ENCODE assay signal across 19 cellular contexts in the genomic region with DNA sequence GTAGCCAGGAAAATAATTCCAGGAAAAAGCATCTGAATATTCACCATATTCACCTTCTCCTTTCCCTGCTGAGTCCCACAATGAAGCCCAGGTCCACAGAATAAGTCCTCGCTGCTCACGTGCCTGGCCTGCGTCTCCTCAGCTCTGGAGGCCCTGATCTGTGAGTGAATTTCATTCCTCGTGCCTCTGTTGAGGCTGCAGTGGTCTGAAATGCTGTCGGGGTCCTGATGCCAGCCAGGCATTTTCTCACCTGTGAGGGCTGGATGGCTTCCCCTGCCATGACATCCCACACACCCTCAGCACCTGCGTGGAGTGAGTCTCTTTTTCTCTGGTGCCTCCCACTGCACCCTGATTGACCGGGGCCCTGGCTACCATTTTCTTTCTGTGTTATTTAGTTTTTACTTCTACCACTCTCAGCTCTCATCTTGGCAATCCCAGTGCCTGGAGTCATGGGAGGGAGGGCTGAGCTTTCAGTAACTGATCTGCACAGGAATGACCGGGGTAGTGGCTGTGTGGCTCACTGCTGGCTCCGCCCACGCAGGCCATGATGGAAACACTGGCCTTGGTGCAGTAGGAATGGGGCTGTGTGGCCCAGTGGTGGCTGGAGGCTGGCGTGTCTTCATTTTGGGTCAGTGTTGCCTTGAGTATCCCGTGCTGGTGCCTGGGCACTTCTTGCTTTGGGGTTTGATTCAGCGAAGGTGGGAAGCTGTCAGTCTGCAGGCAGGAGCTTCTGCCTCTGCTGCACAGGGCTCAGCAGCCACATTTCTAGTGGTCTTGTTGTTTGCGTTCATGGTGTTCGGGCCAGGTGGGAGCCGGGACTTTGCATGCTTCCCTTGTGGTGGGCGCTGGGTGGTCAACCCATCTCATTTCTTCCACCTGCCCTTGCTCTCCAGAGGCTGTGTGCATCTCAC.
A peak's percentile ranks its signal among the peaks of the same experiment; 100 is the strongest.
DNase-seq lines count a peak whose midpoint lies in the region; ATAC-seq, FAIRE-seq and TF ChIP-seq lines count a peak whose summit lies in the region.
"Had no signal": no experiment of that assay in that cellular context is flagged by ENCODE, and none has a peak within 500 bp of the region (broad histone marks: within the 10 kb centered on the region; RNA-seq: fewer than 3 reads in every experiment).

No MANE protein-coding gene starts in this region.

- TF ChIP-seq POLR2A in K562 (conservative IDR thresholded peaks at IDR 0.05), result no peak

- H3K27me3 ChIP-seq in K562 (ENCODE audit: control insufficient read depth in 2 of 2, insufficient read depth in 2 of 2, low read length in 2 of 2), result peaks cover 0 to 20% of the 10 kb centered on the region in 2 experiments; a peak in 2 of 5 replicates
- H3K27me3 ChIP-seq: BLaER1 treated with 17β-estradiol and CSF1 and Interleukin-3, amounts not matched to agents 10 nM and 100 nM had no signal

- BruUV-seq in K562 (replicated peaks; lab: Mats Ljungman, UMichigan) (no TSS peak), OCI-LY7 (replicated peaks; lab: Mats Ljungman, UMichigan) (no TSS peak)

- no peaks in the 10 kb centered on the region for H3K27me3 Mint-ChIP-seq in osteocyte (ENCODE audit: unreplicated experiment)
- H3K27me3 Mint-ChIP-seq in type B pancreatic cell, result no peaks in the 10 kb centered on the region
- H3K27me3 Mint-ChIP-seq: CD8-positive, alpha-beta memory T cell had no signal

- H4K20me1 ChIP-seq in K562 (replicated peaks; ENCODE audit: control insufficient read depth, insufficient read depth, low read length), result no peaks in the 10 kb centered on the region
- no peaks in the 10 kb centered on the region for H4K20me1 ChIP-seq in OCI-LY7 (ENCODE audit: insufficient read depth, low read length)
- H4K20me1 ChIP-seq: BLaER1 treated with 17β-estradiol and CSF1 and Interleukin-3, amounts not matched to agents 10 nM and 100 nM had no signal

- POLR2A ChIA-PET in K562 (lab: Yijun Ruan, JAX) (no interaction called here), OCI-LY7 (lab: Charles Lee) (no interaction called here)

- no peak for TF ChIP-seq RAD21 in K562 (CRISPR knock-in tag; conservative IDR thresholded peaks at IDR 0.05 in 1 of 2, IDR thresholded peaks at IDR 0.05 in 1 of 2)

- H3K4me1 Mint-ChIP-seq in osteocyte (ENCODE audit: unreplicated experiment), result no peaks in the 10 kb centered on the region
- H3K4me1 Mint-ChIP-seq in type B pancreatic cell (ENCODE audit: unreplicated experiment), result no peaks in the 10 kb centered on the region
- H3K4me1 Mint-ChIP-seq: B cell; CD8-positive, alpha-beta memory T cell; GM23338 had no signal

- TF ChIP-seq EP300 in K562 (IDR thresholded peaks at IDR 0.05; ENCODE audit: low read length), result no peak

- TF ChIP-seq CTCF in K562 (IDR thresholded peaks at IDR 0.05 in 2 of 3, conservative IDR thresholded peaks at IDR 0.05 in 1 of 3; ENCODE audit: insufficient read depth in 2 of 3, low read depth in 1 of 3, low read length in 3 of 3) (no peak), osteocyte (IDR thresholded peaks at IDR 0.05) (no peak), type B pancreatic cell (conservative IDR thresholded peaks at IDR 0.05) (no peak), OCI-LY7 (conservative IDR thresholded peaks at IDR 0.05; ENCODE audit: low read length) (no peak)

- no peaks in the 10 kb centered on the region for H3K79me2 ChIP-seq in K562 (ENCODE audit: control insufficient read depth, insufficient read depth, low read length)
- no peaks in the 10 kb centered on the region for H3K79me2 ChIP-seq in OCI-LY7 (ENCODE audit: insufficient read depth, low read depth, low read length)

- under 1% methylated on average over 16 of the region's 17 CpGs for WGBS in K562 (ENCODE audit: insufficient coverage, low coverage, missing lambda C conversion rate)

- no peaks in the 10 kb centered on the region; a peak in 1 of 5 replicates for H3K4me1 ChIP-seq in K562 (replicated peaks in 1 of 2; ENCODE audit: control insufficient read depth in 2 of 2, insufficient read depth in 2 of 2, low read length in 2 of 2)
- no peaks in the 10 kb centered on the region for H3K4me1 ChIP-seq in OCI-LY7 (ENCODE audit: insufficient read depth, low read length, poor library complexity, severe bottlenecking)

- CTCF ChIA-PET in K562 (lab: Yijun Ruan, JAX; ENCODE audit: low intra/inter-chr PET ratio), result no interaction called here
- CTCF ChIA-PET in OCI-LY7 (lab: Charles Lee; ENCODE audit: unreplicated experiment), result no interaction called here

- DNase-seq in K562 (ENCODE audit: extremely low read depth in 1 of 4, low spot score in 3 of 4), result no peak
- peak; percentile 32 for DNase-seq in islet precursor cell
- DNase-seq in osteocyte (ENCODE audit: extremely low spot score, unreplicated experiment), result peak; percentile 72
- DNase-seq in type B pancreatic cell (ENCODE audit: extremely low spot score, unreplicated experiment), result peak; percentile 44
- no peak for DNase-seq in NCI-H187 (lab: John Stamatoyannopoulos, UW)
- no peak for DNase-seq in OCI-LY7 (ENCODE audit: low spot score)
- DNase-seq: CD8-positive, alpha-beta memory T cell; COR-L47; DMS 273 treated with DMSO at 0.1 percent for 48 hours; DMS53; DND-41; EL; HCEC 1CT had no signal

- H3K9me3 Mint-ChIP-seq in osteocyte (ENCODE audit: unreplicated experiment) (peaks cover 48% of the 10 kb centered on the region), type B pancreatic cell (peaks cover 15% of the 10 kb centered on the region)
- H3K9me3 Mint-ChIP-seq: CD8-positive, alpha-beta memory T cell had no signal

- H3K9me2 ChIP-seq in OCI-LY7 (ENCODE audit: insufficient read depth, low read length), result no peaks in the 10 kb centered on the region

- intact Hi-C loops in K562 (cut with micrococcal nuclease), result no loop called here
- intact Hi-C loops in OCI-LY7 (cut with micrococcal nuclease; ENCODE audit: unreplicated experiment), result no loop called here

- H2AFZ ChIP-seq in K562 (ENCODE audit: low read depth, low read length) (no peak overlapping the region), OCI-LY7 (ENCODE audit: low read length) (no peak overlapping the region)
- H2AFZ ChIP-seq: GM23338 had no signal

- no peaks in the 10 kb centered on the region for H3K36me3 Mint-ChIP-seq in osteocyte (ENCODE audit: unreplicated experiment)
- H3K36me3 Mint-ChIP-seq in type B pancreatic cell, result no peaks in the 10 kb centered on the region
- H3K36me3 Mint-ChIP-seq: CD8-positive, alpha-beta memory T cell had no signal

- in situ Hi-C loops in K562 (cut with MboI), result no loop called here

- H3K9me3 ChIP-seq in K562 (replicated peaks; ENCODE audit: control insufficient read depth, insufficient read depth, low read depth, low read length), result no peaks in the 10 kb centered on the region
- H3K9me3 ChIP-seq in OCI-LY7 (ENCODE audit: low read length), result no peaks in the 10 kb centered on the region

- H3K27ac ChIP-seq in K562 (ENCODE audit: extremely low read depth, low read depth, low read length), result no peak overlapping the region
- H3K27ac ChIP-seq in OCI-LY7 (ENCODE audit: low read depth, low read length, poor library complexity, severe bottlenecking), result no peak overlapping the region
- H3K27ac ChIP-seq: BLaER1 treated with 17β-estradiol and CSF1 and Interleukin-3, amounts not matched to agents 10 nM and 100 nM; HL-60 had no signal

- no peak overlapping the region for H3K4me3 Mint-ChIP-seq in osteocyte (ENCODE audit: unreplicated experiment)
- H3K4me3 Mint-ChIP-seq in type B pancreatic cell, result no peak overlapping the region
- H3K4me3 Mint-ChIP-seq: B cell; CD8-positive, alpha-beta memory T cell; GM23338 had no signal

- no peak overlapping the region for H3K4me3 ChIP-seq in K562
- H3K4me3 ChIP-seq in OCI-LY7 (ENCODE audit: low read depth, low read length, poor library complexity, severe bottlenecking), result no peak overlapping the region
- H3K4me3 ChIP-seq: BLaER1 treated with 17β-estradiol and CSF1 and Interleukin-3, amounts not matched to agents 10 nM and 100 nM; GM12878; GM23338 had no signal

- no peak overlapping the region for H3K4me2 ChIP-seq in K562 (ENCODE audit: insufficient read depth, low read length)
- H3K4me2 ChIP-seq in OCI-LY7 (ENCODE audit: low read length), result no peak overlapping the region
- H3K4me2 ChIP-seq: BLaER1 treated with 17β-estradiol and CSF1 and Interleukin-3, amounts not matched to agents 10 nM and 100 nM; GM23338 had no signal

- H3K9ac ChIP-seq in K562 (ENCODE audit: insufficient read depth in 1 of 2, low read depth in 2 of 2, low read length in 2 of 2), result no peak overlapping the region
- H3K9ac ChIP-seq: BLaER1 treated with 17β-estradiol and CSF1 and Interleukin-3, amounts not matched to agents 10 nM and 100 nM had no signal

- H3K27ac Mint-ChIP-seq in osteocyte (ENCODE audit: unreplicated experiment), result no peak overlapping the region
- no peak overlapping the region for H3K27ac Mint-ChIP-seq in type B pancreatic cell
- H3K27ac Mint-ChIP-seq: B cell, GM23338 had no signal

- ATAC-seq in K562, result no peak
- ATAC-seq: GM12878, GM23338 had no signal

- no peaks in the 10 kb centered on the region for H3K9me1 ChIP-seq in K562 (ENCODE audit: control insufficient read depth, insufficient read depth, low read length)

- no peak for FAIRE-seq in K562 (lab: Jason Lieb, UNC)
- FAIRE-seq: GM12878, H54 had no signal

- no peaks in the 10 kb centered on the region for H3K36me3 ChIP-seq in K562 (ENCODE audit: control insufficient read depth, insufficient read depth, low read length)
- no peaks in the 10 kb centered on the region for H3K36me3 ChIP-seq in OCI-LY7 (ENCODE audit: insufficient read depth, low read length)
- H3K36me3 ChIP-seq: BLaER1 treated with 17β-estradiol and CSF1 and Interleukin-3, amounts not matched to agents 10 nM and 100 nM had no signal

TF ChIP-seq in K562, 482 proteins besides CTCF, POLR2A, EP300 and RAD21:
- TF ChIP-seq ZNF12 (CRISPR knock-in tag; IDR thresholded peaks at IDR 0.05) (no peak), EGR1 (conservative IDR thresholded peaks at IDR 0.05) (peak; percentile 34; the same call in 1 of the 2 replicates)

Comparison
In these comparisons a context has a peak if more than half of its experiments do, and no peak if none do; other contexts are left out.
1. DNase-seq: peak in islet precursor cell (single experiment), osteocyte (single experiment) and type B pancreatic cell (single experiment); none in K562 (0 of 4), NCI-H187 (0 of 2) and OCI-LY7 (single experiment).